In genomic region chr3:14929310-14930070, GRCh38 we compare ENCODE assay signal across 31 cellular contexts.
"Had no signal": no experiment of that assay in that cellular context is flagged by ENCODE, and none has a peak within 500 bp of the region (broad histone marks: within the 10 kb centered on the region; RNA-seq: fewer than 3 reads in every experiment).

No MANE protein-coding gene starts in this region.

- H3K36me3 Mint-ChIP-seq: activated naive CD4-positive, alpha-beta T cell treated with anti-CD3 and anti-CD28 coated beads, Interleukin-2, amount 10 ng/mL, durations not matched to agents 7 days and 5 days; activated naive CD4-positive, alpha-beta T cell treated with anti-CD3 and anti-CD28 coated beads, Interleukin-2, amount 50 U/mL, for 72 hours; activated naive CD8-positive, alpha-beta T cell treated with anti-CD3 and anti-CD28 coated beads, Interleukin-2, amount 10 ng/mL, durations not matched to agents 7 days and 5 days; brain had no signal

- H3K9me3 ChIP-seq: ascending aorta, breast epithelium, colonic mucosa had no signal

- H3K27ac Mint-ChIP-seq: activated CD4-positive, alpha-beta memory T cell treated with anti-CD3 and anti-CD28 coated beads, Interleukin-2, amount 10 ng/mL, durations not matched to agents 7 days and 5 days; activated CD4-positive, alpha-beta T cell treated with anti-CD3 and anti-CD28 coated beads, Interleukin-2, amount 10 ng/mL, durations not matched to agents 7 days and 5 days; activated naive CD4-positive, alpha-beta T cell treated with anti-CD3 and anti-CD28 coated beads, Interleukin-2, amount 10 ng/mL, durations not matched to agents 7 days and 5 days; activated naive CD8-positive, alpha-beta T cell treated with anti-CD3 and anti-CD28 coated beads, Interleukin-2, amount 10 ng/mL, durations not matched to agents 7 days and 5 days; activated T-cell treated with anti-CD3 and anti-CD28 coated beads, Interleukin-2, amount 50 U/mL, for 24 hours; activated T-cell treated with anti-CD3 and anti-CD28 coated beads, Interleukin-2, amount 50 U/mL, for 72 hours; brain; endodermal cell; T-helper 2 cell treated with Interferon-gamma antibody and Interleukin-4, amounts not matched to agents 5 μg/mL and 100 μg/mL, for 36 hours had no signal

- DNase-seq: activated CD4-positive, alpha-beta memory T cell treated with anti-CD3 and anti-CD28 coated beads, Interleukin-2, amount 10 ng/mL, durations not matched to agents 7 days and 5 days; activated CD4-positive, alpha-beta T cell treated with anti-CD3 and anti-CD28 coated beads for 4 hours; activated CD4-positive, alpha-beta T cell treated with anti-CD3 and anti-CD28 coated beads, Interleukin-2, amount 10 ng/mL, durations not matched to agents 7 days and 5 days; activated CD4-positive, alpha-beta T cell treated with anti-CD3 and anti-CD28 coated beads, Interleukin-2, amount 50 U/mL, for 4 hours; activated CD4-positive, CD25-positive, alpha-beta regulatory T cell; activated CD4-positive, CD25-positive, alpha-beta regulatory T cell treated with anti-CD3 and anti-CD28 coated beads, Interleukin-2, amount 50 U/mL, for 72 hours; activated CD8-positive, alpha-beta memory T cell treated with anti-CD3 and anti-CD28 coated beads, Interleukin-2, amount 50 U/mL, for 48 hours; activated gamma-delta T cell; activated naive CD4-positive, alpha-beta T cell; activated naive CD4-positive, alpha-beta T cell treated with anti-CD3 and anti-CD28 coated beads, Interleukin-2, amount 10 ng/mL, durations not matched to agents 7 days and 5 days; activated naive CD8-positive, alpha-beta T cell treated with anti-CD3 and anti-CD28 coated beads, Interleukin-2, amount 10 ng/mL, durations not matched to agents 7 days and 5 days; activated T-cell treated with anti-CD3 and anti-CD28 coated beads for 4 hours; activated T-cell treated with anti-CD3 and anti-CD28 coated beads, Interleukin-2, amount 50 U/mL, for 24 hours; activated T-cell treated with anti-CD3 and anti-CD28 coated beads, Interleukin-2, amount 50 U/mL, for 72 hours; central memory CD4-positive, alpha-beta T cell; cerebellar nuclear complex; colonic mucosa; dorsolateral prefrontal cortex; effector memory CD4-positive, alpha-beta T cell; endodermal cell; foreskin fibroblast; hippocampal formation; T1000 had no signal

- H3K27me3 ChIP-seq: ascending aorta, breast epithelium, cardiac muscle cell, colonic mucosa, dorsolateral prefrontal cortex had no signal

- H3K36me3 ChIP-seq: breast epithelium, cardiac muscle cell, colonic mucosa had no signal

- H3K9me3 Mint-ChIP-seq: activated CD4-positive, alpha-beta memory T cell treated with anti-CD3 and anti-CD28 coated beads, Interleukin-2, amount 10 ng/mL, durations not matched to agents 7 days and 5 days; activated CD4-positive, alpha-beta T cell treated with anti-CD3 and anti-CD28 coated beads, Interleukin-2, amount 10 ng/mL, durations not matched to agents 7 days and 5 days; activated naive CD4-positive, alpha-beta T cell treated with anti-CD3 and anti-CD28 coated beads, Interleukin-2, amount 10 ng/mL, durations not matched to agents 7 days and 5 days; activated naive CD4-positive, alpha-beta T cell treated with anti-CD3 and anti-CD28 coated beads, Interleukin-2, amount 50 U/mL, for 72 hours; activated naive CD8-positive, alpha-beta T cell treated with anti-CD3 and anti-CD28 coated beads, Interleukin-2, amount 10 ng/mL, durations not matched to agents 7 days and 5 days; activated T-cell treated with anti-CD3 and anti-CD28 coated beads, Interleukin-2, amount 50 U/mL, for 24 hours; activated T-cell treated with anti-CD3 and anti-CD28 coated beads, Interleukin-2, amount 50 U/mL, for 72 hours; endodermal cell; T-helper 2 cell treated with Interferon-gamma antibody and Interleukin-4, amounts not matched to agents 5 μg/mL and 100 μg/mL, for 36 hours had no signal

- H3K27me3 Mint-ChIP-seq: activated CD4-positive, alpha-beta T cell treated with anti-CD3 and anti-CD28 coated beads, Interleukin-2, amount 10 ng/mL, durations not matched to agents 7 days and 5 days; activated naive CD8-positive, alpha-beta T cell treated with anti-CD3 and anti-CD28 coated beads, Interleukin-2, amount 10 ng/mL, durations not matched to agents 7 days and 5 days; activated T-cell treated with anti-CD3 and anti-CD28 coated beads, Interleukin-2, amount 50 U/mL, for 24 hours had no signal

- H3K4me1 ChIP-seq: ascending aorta, colonic mucosa had no signal

- H3K4me1 Mint-ChIP-seq: activated CD4-positive, alpha-beta memory T cell treated with anti-CD3 and anti-CD28 coated beads, Interleukin-2, amount 10 ng/mL, durations not matched to agents 7 days and 5 days; activated CD4-positive, alpha-beta T cell treated with anti-CD3 and anti-CD28 coated beads, Interleukin-2, amount 10 ng/mL, durations not matched to agents 7 days and 5 days; activated naive CD4-positive, alpha-beta T cell treated with anti-CD3 and anti-CD28 coated beads, Interleukin-2, amount 10 ng/mL, durations not matched to agents 7 days and 5 days; activated naive CD8-positive, alpha-beta T cell treated with anti-CD3 and anti-CD28 coated beads, Interleukin-2, amount 10 ng/mL, durations not matched to agents 7 days and 5 days; brain had no signal

- H3K4me3 ChIP-seq: ascending aorta, breast epithelium, cardiac muscle cell, colonic mucosa, dorsolateral prefrontal cortex had no signal

- H3K4me3 Mint-ChIP-seq: activated CD4-positive, alpha-beta memory T cell treated with anti-CD3 and anti-CD28 coated beads, Interleukin-2, amount 10 ng/mL, durations not matched to agents 7 days and 5 days; activated CD4-positive, alpha-beta T cell treated with anti-CD3 and anti-CD28 coated beads, Interleukin-2, amount 10 ng/mL, durations not matched to agents 7 days and 5 days; activated naive CD4-positive, alpha-beta T cell treated with anti-CD3 and anti-CD28 coated beads, Interleukin-2, amount 10 ng/mL, durations not matched to agents 7 days and 5 days; activated naive CD8-positive, alpha-beta T cell treated with anti-CD3 and anti-CD28 coated beads, Interleukin-2, amount 10 ng/mL, durations not matched to agents 7 days and 5 days; activated T-cell treated with anti-CD3 and anti-CD28 coated beads, Interleukin-2, amount 50 U/mL, for 24 hours; activated T-cell treated with anti-CD3 and anti-CD28 coated beads, Interleukin-2, amount 50 U/mL, for 72 hours; brain; endodermal cell; T-helper 2 cell treated with Interferon-gamma antibody and Interleukin-4, amounts not matched to agents 5 μg/mL and 100 μg/mL, for 36 hours had no signal

- FAIRE-seq: frontal cortex had no signal

- H3K27ac ChIP-seq: ascending aorta, breast epithelium, cardiac muscle cell, colonic mucosa, dorsolateral prefrontal cortex had no signal

- ATAC-seq: activated naive CD4-positive, alpha-beta T cell treated with anti-CD3 and anti-CD28 coated beads, Interleukin-2, amount 50 U/mL, for 72 hours; activated T-cell treated with anti-CD3 and anti-CD28 coated beads, Interleukin-2, amount 50 U/mL, for 72 hours; esophagus mucosa had no signal
